In the genomic region with DNA sequence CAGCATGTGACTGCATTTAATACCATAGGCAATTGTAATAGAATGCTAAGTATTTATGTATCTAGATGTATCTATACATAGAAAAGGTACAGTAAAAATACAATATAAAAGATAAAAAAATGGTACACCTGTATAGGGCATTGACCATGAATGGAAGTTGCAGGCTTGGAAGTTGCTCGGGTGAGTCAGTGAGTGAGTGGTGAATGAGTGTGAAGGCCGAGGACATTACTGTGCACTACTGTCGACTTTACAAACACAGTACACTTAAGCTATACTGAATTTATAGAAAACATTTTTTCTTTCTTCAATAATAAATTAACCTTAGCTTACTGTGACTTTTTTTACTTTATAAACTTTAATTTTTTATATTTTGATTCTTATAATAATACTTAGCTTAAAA, we compare ENCODE assay signal across 28 cellular contexts. TPM values are rescaled to one million over a fixed set of nuclear protein-coding genes. Genes with fewer than 3 reads are reported as not detected.
"Had no signal": no experiment of that assay in that cellular context is flagged by ENCODE, and none has a peak within 500 bp of the region (broad histone marks: within the 10 kb centered on the region; RNA-seq: fewer than 3 reads in every experiment).

No MANE protein-coding gene starts in this region.

- H3K4me3 ChIP-seq: breast epithelium, SJCRH30 had no signal

- DNase-seq: activated CD4-positive, alpha-beta memory T cell treated with anti-CD3 and anti-CD28 coated beads, Interleukin-2, amount 10 ng/mL, durations not matched to agents 7 days and 5 days; activated CD4-positive, alpha-beta T cell treated with anti-CD3 and anti-CD28 coated beads for 36 hours; activated CD4-positive, alpha-beta T cell treated with anti-CD3 and anti-CD28 coated beads, Interleukin-2, amount 50 U/mL, for 1 hour; activated gamma-delta T cell; activated naive CD4-positive, alpha-beta T cell treated with anti-CD3 and anti-CD28 coated beads for 36 hours; activated T-cell treated with anti-CD3 and anti-CD28 coated beads for 4 hours; activated T-cell treated with anti-CD3 and anti-CD28 coated beads, Interleukin-2, amount 50 U/mL, for 48 hours; central memory CD4-positive, alpha-beta T cell; KG1; NCI-H1092 treated with DMSO at 0.1 percent for 48 hours; NCI-H1436; NCI-H1694 treated with DMSO at 0.1 percent for 48 hours; NCI-H2029 treated with DMSO at 0.1 percent for 48 hours; NCI-H345; NCI-H524; Right ventricle myocardium superior; RPMI8226; SJCRH30; SK-N-SH; T-helper 1 cell; WERI-Rb-1 had no signal

- H3K27me3 Mint-ChIP-seq: activated CD4-positive, alpha-beta memory T cell treated with anti-CD3 and anti-CD28 coated beads, Interleukin-2, amount 10 ng/mL, durations not matched to agents 7 days and 5 days; activated CD4-positive, alpha-beta T cell treated with anti-CD3 and anti-CD28 coated beads for 36 hours; activated naive CD8-positive, alpha-beta T cell; activated T-helper 17 cell treated with anti-CD3 and anti-CD28 coated beads, Interleukin-2, amount 50 U/mL, for 72 hours; IgD-negative memory B cell had no signal

- H3K27ac ChIP-seq: breast epithelium, SJCRH30, WERI-Rb-1 had no signal

- H3K9me3 Mint-ChIP-seq: activated T-helper 17 cell treated with anti-CD3 and anti-CD28 coated beads, Interleukin-2, amount 50 U/mL, for 72 hours had no signal

- H3K27me3 ChIP-seq: breast epithelium, SJCRH30 had no signal

- H3K4me3 Mint-ChIP-seq: activated CD4-positive, alpha-beta memory T cell treated with anti-CD3 and anti-CD28 coated beads, Interleukin-2, amount 10 ng/mL, durations not matched to agents 7 days and 5 days; activated CD4-positive, alpha-beta T cell treated with anti-CD3 and anti-CD28 coated beads for 36 hours; activated naive CD4-positive, alpha-beta T cell treated with anti-CD3 and anti-CD28 coated beads for 36 hours; activated naive CD8-positive, alpha-beta T cell; activated T-helper 17 cell treated with anti-CD3 and anti-CD28 coated beads, Interleukin-2, amount 50 U/mL, for 72 hours; IgD-negative memory B cell had no signal

- H3K9ac ChIP-seq: SK-N-SH had no signal

- H3K4me2 ChIP-seq: SK-N-SH had no signal

- H3K27ac Mint-ChIP-seq: activated CD4-positive, alpha-beta memory T cell treated with anti-CD3 and anti-CD28 coated beads, Interleukin-2, amount 10 ng/mL, durations not matched to agents 7 days and 5 days; activated CD4-positive, alpha-beta T cell treated with anti-CD3 and anti-CD28 coated beads for 36 hours; activated naive CD4-positive, alpha-beta T cell treated with anti-CD3 and anti-CD28 coated beads for 36 hours; activated naive CD8-positive, alpha-beta T cell; activated T-helper 17 cell treated with anti-CD3 and anti-CD28 coated beads, Interleukin-2, amount 50 U/mL, for 72 hours; IgD-negative memory B cell had no signal

- ATAC-seq: activated CD4-positive, alpha-beta T cell treated with anti-CD3 and anti-CD28 coated beads for 36 hours; activated T-helper 17 cell treated with anti-CD3 and anti-CD28 coated beads, Interleukin-2, amount 50 U/mL, for 72 hours had no signal

- H3K9me3 ChIP-seq: breast epithelium, SJCRH30, SK-N-SH had no signal

- H3K36me3 ChIP-seq: breast epithelium, SJCRH30, WERI-Rb-1 had no signal

- H3K4me1 ChIP-seq: breast epithelium, SJCRH30 had no signal

RNA-seq across cellular contexts. Expression of a gene that starts 44.3 kb away (rescaled TPM):
- total RNA-seq: activated CD4-positive, alpha-beta memory T cell treated with anti-CD3 and anti-CD28 coated beads, Interleukin-2, amount 10 ng/mL, durations not matched to agents 7 days and 5 days; activated T-helper 17 cell treated with anti-CD3 and anti-CD28 coated beads, Interleukin-2, amount 50 U/mL, for 72 hours; LHCN-M2; M059J; T-helper 2 cell treated with Interferon-gamma antibody and Interleukin-4, amounts not matched to agents 100 ng/mL and 5 ng/mL, for 36 hours had no signal
- polyA plus RNA-seq: IgD-negative memory B cell, SK-N-SH had no signal
